ENCODE assay signal across 15 cellular contexts in the genomic region with DNA sequence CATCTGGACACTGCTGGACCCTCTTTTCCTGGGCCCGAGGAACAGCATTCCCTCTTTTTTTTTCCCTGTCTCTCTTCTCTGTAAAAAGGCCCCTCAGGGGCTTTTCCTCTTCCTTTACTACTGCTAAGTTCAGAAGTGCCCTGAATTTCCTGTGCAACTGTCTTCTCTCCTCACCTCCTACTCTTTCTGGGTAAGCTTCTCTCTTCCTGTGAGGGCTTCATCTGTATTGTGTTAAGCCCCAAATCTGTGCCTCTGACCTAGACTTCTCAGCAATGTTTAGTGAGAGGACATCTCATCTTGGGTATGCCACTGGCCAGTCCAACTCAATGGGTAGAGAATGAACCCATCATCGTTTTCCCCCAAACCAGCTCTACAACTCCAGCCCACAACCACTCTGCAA.
DNase-seq lines count a peak whose midpoint lies in the region; ATAC-seq and TF ChIP-seq lines count a peak whose summit lies in the region.
"Had no signal": no experiment of that assay in that cellular context is flagged by ENCODE, and none has a peak within 500 bp of the region (broad histone marks: within the 10 kb centered on the region; RNA-seq: fewer than 3 reads in every experiment).

No MANE protein-coding gene starts in this region.

- no peak overlapping the region for H4K91ac ChIP-seq in neuronal stem cell (ENCODE audit: low read depth, low read length, poor library complexity)

- H2BK15ac ChIP-seq in neuronal stem cell (ENCODE audit: low read length): no peak overlapping the region

- no peak overlapping the region for H3K4me2 ChIP-seq in DND-41 (ENCODE audit: insufficient read depth, low read length)
- H3K4me2 ChIP-seq in PC-9: peak overlapping the region; percentile 13; the same call in 1 of the 2 replicates
- no peak overlapping the region for H3K4me2 ChIP-seq in neuronal stem cell (ENCODE audit: insufficient read depth, low read length, poor library complexity, severe bottlenecking)

- intact Hi-C loops in PC-9 (cut with micrococcal nuclease; ENCODE audit: unreplicated experiment) (no loop called here), breast epithelium (cut with DNase I; ENCODE audit: low total_unique reads) (no loop called here)

- H3K18ac ChIP-seq in neuronal stem cell (ENCODE audit: low read length): no peak overlapping the region

- no peak overlapping the region for H3K23ac ChIP-seq in neuronal stem cell (ENCODE audit: low read depth, low read length, poor library complexity)

- no peaks in the 10 kb centered on the region for H3K9me3 ChIP-seq in DND-41 (ENCODE audit: insufficient read depth, low read length, severe bottlenecking)
- H3K9me3 ChIP-seq in PC-9 (ENCODE audit: insufficient read depth, low read depth): no peaks in the 10 kb centered on the region
- no peaks in the 10 kb centered on the region for H3K9me3 ChIP-seq in adipocyte (ENCODE audit: control insufficient read depth, low read length)
- no peaks in the 10 kb centered on the region for H3K9me3 ChIP-seq in neuronal stem cell (replicated peaks in 1 of 2; ENCODE audit: control insufficient read depth in 2 of 2, insufficient read depth in 1 of 2, low read depth in 1 of 2, low read length in 2 of 2)
- no peaks in the 10 kb centered on the region for H3K9me3 ChIP-seq in breast epithelium
- H3K9me3 ChIP-seq: HAP-1, right atrium auricular region had no signal

- TF ChIP-seq CTCF in DND-41 (IDR thresholded peaks at IDR 0.05; ENCODE audit: borderline replicate concordance, extremely low read depth, low read length, poor library complexity, severe bottlenecking) (no peak), PC-9 (conservative IDR thresholded peaks at IDR 0.05) (no peak), breast epithelium (IDR thresholded peaks at IDR 0.05) (no peak)

- H3K27me3 Mint-ChIP-seq in stimulated activated memory B cell treated with anti-CD40 and anti-IgM and Interleukin-4, amounts not matched to agents 10 μg/mL and 1 μg/mL and 100 μg/mL, for 72 hours: no peaks in the 10 kb centered on the region

- H2BK120ac ChIP-seq in neuronal stem cell (ENCODE audit: low read depth, low read length): no peak overlapping the region

- peak; percentile 78 for ATAC-seq in DND-41 (ENCODE audit: insufficient read depth, low read depth)
- no peak for ATAC-seq in stimulated activated memory B cell treated with anti-CD40 and anti-IgM and Interleukin-4, amounts not matched to agents 10 μg/mL and 1 μg/mL and 100 μg/mL, for 72 hours

- no peak for TF ChIP-seq POLR2A in breast epithelium (IDR thresholded peaks at IDR 0.05)

- H3F3A ChIP-seq in PC-9 (ENCODE audit: insufficient read depth, low read depth): peaks cover 3% of the 10 kb centered on the region; the same call in 1 of the 2 replicates

- H3K36me3 ChIP-seq in DND-41 (ENCODE audit: insufficient read depth, low read length): no peaks in the 10 kb centered on the region
- no peaks in the 10 kb centered on the region for H3K36me3 ChIP-seq in PC-9 (ENCODE audit: low read depth)
- no peaks in the 10 kb centered on the region for H3K36me3 ChIP-seq in adipocyte (ENCODE audit: control insufficient read depth, insufficient read depth, low read length, severe bottlenecking)
- no peaks in the 10 kb centered on the region for H3K36me3 ChIP-seq in neuronal stem cell (replicated peaks in 1 of 2; ENCODE audit: control insufficient read depth in 2 of 2, insufficient read depth in 2 of 2, low read length in 2 of 2)
- no peaks in the 10 kb centered on the region for H3K36me3 ChIP-seq in breast epithelium
- H3K36me3 ChIP-seq: HAP-1, right atrium auricular region had no signal

- POLR2A ChIA-PET in PC-9 (lab: Charles Lee; ENCODE audit: unreplicated experiment): no interaction called here

- no peak overlapping the region for H3K14ac ChIP-seq in neuronal stem cell (ENCODE audit: low read length)

- H4K8ac ChIP-seq in neuronal stem cell (ENCODE audit: low read depth, low read length): no peak overlapping the region

- no CpG with 5 or more reads among the region's 2 CpGs for WGBS in neuronal stem cell (ENCODE audit: extremely low coverage in 2 of 2, insufficient read length in 2 of 2, insufficient replicate concordance in 1 of 2), 2 donors

- CTCF ChIA-PET in PC-9 (lab: Charles Lee): no interaction called here

- H2AK5ac ChIP-seq in neuronal stem cell (ENCODE audit: low read depth, low read length): no peak overlapping the region

- no peaks in the 10 kb centered on the region for H3K36me3 Mint-ChIP-seq in stimulated activated memory B cell treated with anti-CD40 and anti-IgM and Interleukin-4, amounts not matched to agents 10 μg/mL and 1 μg/mL and 100 μg/mL, for 72 hours

- no peak overlapping the region for H2BK5ac ChIP-seq in neuronal stem cell (ENCODE audit: low read length)

- H3K4me3 Mint-ChIP-seq in stimulated activated memory B cell treated with anti-CD40 and anti-IgM and Interleukin-4, amounts not matched to agents 10 μg/mL and 1 μg/mL and 100 μg/mL, for 72 hours: no peak overlapping the region

- H3K27ac ChIP-seq in DND-41 (ENCODE audit: low read length) (peak overlapping the region; percentile 73), PC-9 (no peak overlapping the region), neuronal stem cell (replicated peaks; ENCODE audit: low read length) (no peak overlapping the region), breast epithelium (no peak overlapping the region)
- H3K27ac ChIP-seq: right atrium auricular region had no signal

- no peak overlapping the region for H3K4ac ChIP-seq in neuronal stem cell (ENCODE audit: low read length)

- no peaks in the 10 kb centered on the region for H3K9me3 Mint-ChIP-seq in stimulated activated memory B cell treated with anti-CD40 and anti-IgM and Interleukin-4, amounts not matched to agents 10 μg/mL and 1 μg/mL and 100 μg/mL, for 72 hours

- H3K4me3 ChIP-seq in DND-41 (ENCODE audit: low read depth in 1 of 2, low read length in 2 of 2) (no peak overlapping the region), PC-9 (no peak overlapping the region), adipocyte (ENCODE audit: low read length) (no peak overlapping the region), neuronal stem cell (ENCODE audit: low read length in 2 of 2) (no peak overlapping the region), breast epithelium (no peak overlapping the region)
- H3K4me3 ChIP-seq: HAP-1, right atrium auricular region had no signal

- BruUV-seq in PC-9 (replicated peaks; lab: Mats Ljungman, UMichigan): no TSS peak

- H2AFZ ChIP-seq in DND-41 (ENCODE audit: low read depth, low read length) (peak overlapping the region; percentile 65), PC-9 (no peak overlapping the region), neuronal stem cell (ENCODE audit: low read length) (no peak overlapping the region)

- H2BK12ac ChIP-seq in neuronal stem cell (ENCODE audit: low read length): no peak overlapping the region

- H3K79me2 ChIP-seq in DND-41 (ENCODE audit: insufficient read depth, low read length) (no peaks in the 10 kb centered on the region), PC-9 (ENCODE audit: low read depth) (no peaks in the 10 kb centered on the region)

- H4K20me1 ChIP-seq in DND-41 (ENCODE audit: insufficient read depth, low read length) (no peaks in the 10 kb centered on the region), PC-9 (ENCODE audit: insufficient read depth) (no peaks in the 10 kb centered on the region)

- H3K27ac Mint-ChIP-seq in stimulated activated memory B cell treated with anti-CD40 and anti-IgM and Interleukin-4, amounts not matched to agents 10 μg/mL and 1 μg/mL and 100 μg/mL, for 72 hours: peak overlapping the region; percentile 5

- H3K9ac ChIP-seq in DND-41 (ENCODE audit: low read depth, low read length): 0 out of 2 replicates have a peak overlapping the region, but pooled peaks have one; percentile 1
- no peak overlapping the region for H3K9ac ChIP-seq in adipocyte (ENCODE audit: low read length)
- no peak overlapping the region for H3K9ac ChIP-seq in neuronal stem cell (ENCODE audit: low read depth, low read length, poor library complexity)

- H3K27me3 ChIP-seq in DND-41 (ENCODE audit: insufficient read depth, low read length, poor library complexity) (no peaks in the 10 kb centered on the region), PC-9 (ENCODE audit: insufficient read depth, low read depth) (no peaks in the 10 kb centered on the region), adipocyte (replicated peaks; ENCODE audit: control insufficient read depth, insufficient read depth, low read length) (no peaks in the 10 kb centered on the region), neuronal stem cell (ENCODE audit: control insufficient read depth in 3 of 3, insufficient read depth in 3 of 3, low read depth in 1 of 3, low read length in 3 of 3) (no peaks in the 10 kb centered on the region), breast epithelium (no peaks in the 10 kb centered on the region)
- H3K27me3 ChIP-seq: right atrium auricular region had no signal

- no peaks in the 10 kb centered on the region for H3K9me2 ChIP-seq in PC-9 (ENCODE audit: insufficient read depth)

- no peaks in the 10 kb centered on the region for H3K79me1 ChIP-seq in neuronal stem cell (ENCODE audit: low read depth, low read length)

- peaks cover 7% of the 10 kb centered on the region for H3K4me1 Mint-ChIP-seq in stimulated activated memory B cell treated with anti-CD40 and anti-IgM and Interleukin-4, amounts not matched to agents 10 μg/mL and 1 μg/mL and 100 μg/mL, for 72 hours

- no peak for DNase-seq in DND-41
- no peak for DNase-seq in PC-9
- DNase-seq in adipocyte (ENCODE audit: low read depth): peak; percentile 3
- DNase-seq in neuronal stem cell (ENCODE audit: low spot score): no peak
- DNase-seq in breast epithelium (ENCODE audit: low spot score in 2 of 2): no peak
- no peak for DNase-seq in stimulated activated CD4-positive, alpha-beta T cell treated with anti-CD3 and anti-CD28 coated beads, Interleukin-1b, Interleukin-23, amount 100 ng/mL, for 48 hours
- DNase-seq: activated CD4-positive, alpha-beta T cell treated with anti-CD3 and anti-CD28 coated beads for 48 hours; activated effector memory CD4-positive, alpha-beta T cell treated with anti-CD3 and anti-CD28 coated beads, Interleukin-2, amount 50 U/mL, for 16 hours; amygdala; glutamatergic neuron; KG1; Right ventricle myocardium superior had no signal

- peaks cover 29% of the 10 kb centered on the region for H3K4me1 ChIP-seq in DND-41 (ENCODE audit: insufficient read depth, low read length)
- peaks cover 32% of the 10 kb centered on the region for H3K4me1 ChIP-seq in PC-9 (replicated peaks; ENCODE audit: insufficient read depth)
- H3K4me1 ChIP-seq in adipocyte (ENCODE audit: control insufficient read depth, insufficient read depth, low read length): peaks cover 29% of the 10 kb centered on the region
- no peaks in the 10 kb centered on the region for H3K4me1 ChIP-seq in neuronal stem cell (ENCODE audit: control insufficient read depth in 2 of 2, insufficient read depth in 1 of 2, low read depth in 1 of 2, low read length in 2 of 2)
- peaks cover 0 to 9% of the 10 kb centered on the region in 2 donors for H3K4me1 ChIP-seq in breast epithelium
- H3K4me1 ChIP-seq: HAP-1 had no signal
